9 cellular contexts compared by ENCODE assay signal in the genomic region with DNA sequence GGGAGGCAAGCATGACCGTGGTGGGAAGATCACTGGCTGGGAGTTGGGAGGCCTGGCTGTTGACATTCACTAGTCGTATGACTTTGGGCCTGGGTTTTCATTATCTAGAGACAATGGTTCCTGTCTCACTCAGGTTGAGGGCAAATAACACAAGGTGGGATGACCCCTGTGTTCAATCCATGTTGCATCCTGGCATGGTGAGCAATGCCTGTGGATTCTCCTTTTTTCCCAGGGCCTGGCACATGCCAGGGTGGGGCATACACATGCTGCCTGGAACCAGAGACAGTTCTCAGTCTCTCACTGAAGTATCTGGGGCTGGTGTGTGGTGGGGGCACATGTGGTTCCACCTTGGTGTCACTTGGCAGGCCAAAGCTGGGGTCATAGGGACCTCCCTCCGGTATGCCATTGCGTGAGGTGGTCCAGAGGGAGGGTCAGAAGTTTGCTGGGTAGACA. TPM values are rescaled to one million over a fixed set of nuclear protein-coding genes. Genes with fewer than 3 reads are reported as not detected.
DNase-seq lines count a peak whose midpoint lies in the region; ATAC-seq and TF ChIP-seq lines count a peak whose summit lies in the region.
"Had no signal": no experiment of that assay in that cellular context is flagged by ENCODE, and none has a peak within 500 bp of the region (broad histone marks: within the 10 kb centered on the region; RNA-seq: fewer than 3 reads in every experiment).

No MANE protein-coding gene starts in this region.

- peaks cover 13% of the 10 kb centered on the region for H3F3A ChIP-seq in SK-N-SH (replicated peaks; ENCODE audit: insufficient read depth)

- TF ChIP-seq RAD21 in SK-N-SH (IDR thresholded peaks at IDR 0.05; ENCODE audit: low read length) = no peak
- no peak for TF ChIP-seq RAD21 in liver (IDR thresholded peaks at IDR 0.05)

- POLR2A ChIA-PET in SK-N-SH (lab: Yijun Ruan, JAX) = interaction anchor here (1.8 kb wide), 1 partner anchor 45 kb away, joined by 7 read pairs; no protein-coding TSS in a partner anchor

- peak overlapping the region in 1 of 2 experiments; percentile 26; a peak in 2 of 4 replicates for H3K4me3 ChIP-seq in SK-N-SH (ENCODE audit: low read depth in 2 of 2, low read length in 1 of 2)
- H3K4me3 ChIP-seq in liver (ENCODE audit: low read depth in 1 of 3, low read length in 3 of 3) = no peak overlapping the region

- WGBS in SK-N-SH (ENCODE audit: low lambda C conversion rate) = 94% methylated on average over 4 of the region's 4 CpGs
- 37 to 58% (median 53%) methylated on average over 4 of the region's 4 CpGs for WGBS in adipose tissue, 3 donors
- 80% methylated on average over 4 of the region's 4 CpGs for WGBS in liver

- TF ChIP-seq CTCF in SK-N-SH (IDR thresholded peaks at IDR 0.05) (no peak), liver (IDR thresholded peaks at IDR 0.05; ENCODE audit: low read depth, low read length, missing input control) (no peak)

- DNase-seq in SK-N-SH (no peak), substantia nigra (lab: John Stamatoyannopoulos, UW) (peak in 6 of 49 donors; percentile 32 to 73 (median 56))
- DNase-seq: 8988T had no signal

- peaks cover 60% of the 10 kb centered on the region; the same call in 1 of the 2 replicates for H3K79me2 ChIP-seq in SK-N-SH (ENCODE audit: insufficient read depth)

- 0 out of 2 replicates have a peak, but pooled peaks cover 3% of the 10 kb centered on the region for H4K20me1 ChIP-seq in SK-N-SH (ENCODE audit: insufficient read depth)

- H3K4me2 ChIP-seq in SK-N-SH = peak overlapping the region; percentile 81

- no peak for ATAC-seq in SK-N-SH treated with all-trans-retinoic acid at 6 μM for 48 hours
- no peak for ATAC-seq in HG03159 (IDR thresholded peaks at IDR 0.05; ENCODE audit: unreplicated experiment)
- ATAC-seq in HG03460 (IDR thresholded peaks at IDR 0.05; ENCODE audit: unreplicated experiment) = no peak
- ATAC-seq in GM19035 (IDR thresholded peaks at IDR 0.05; ENCODE audit: unreplicated experiment) = no peak

- no peaks in the 10 kb centered on the region for H3K36me3 ChIP-seq in SK-N-SH (replicated peaks in 1 of 2; ENCODE audit: control insufficient read depth in 1 of 2, insufficient read depth in 2 of 2, low read length in 1 of 2)
- H3K36me3 ChIP-seq in liver (ENCODE audit: control insufficient read depth in 4 of 4, insufficient read depth in 3 of 4, low read depth in 1 of 4, low read length in 3 of 4) = no peaks in the 10 kb centered on the region

- no peaks in the 10 kb centered on the region for H3K9me3 ChIP-seq in SK-N-SH
- H3K9me3 ChIP-seq in liver (ENCODE audit: control insufficient read depth in 4 of 4, low read length in 3 of 4) = no peaks in the 10 kb centered on the region

- peak overlapping the region; percentile 64 for H3K9ac ChIP-seq in SK-N-SH
- H3K9ac ChIP-seq in liver (ENCODE audit: low read depth in 1 of 2, low read length in 2 of 2) = no peak overlapping the region

- TF ChIP-seq EP300 in SK-N-SH (IDR thresholded peaks at IDR 0.05; ENCODE audit: borderline replicate concordance in 1 of 2, low read depth in 1 of 2, low read length in 1 of 2) = no peak

- no peak overlapping the region for H2AFZ ChIP-seq in SK-N-SH (ENCODE audit: low read depth)

- H3K4me1 ChIP-seq in SK-N-SH (ENCODE audit: control insufficient read depth in 1 of 2, insufficient read depth in 2 of 2, low read depth in 1 of 2, low read length in 1 of 2) (peaks cover 63 to 80% of the 10 kb centered on the region in 2 experiments), liver (ENCODE audit: control insufficient read depth in 4 of 4, insufficient read depth in 4 of 4, low read length in 3 of 4) (peaks cover 20 to 74% (median 54%) of the 10 kb centered on the region in 4 donors)

- H3K27me3 ChIP-seq in SK-N-SH (ENCODE audit: insufficient read depth) (no peaks in the 10 kb centered on the region), liver (ENCODE audit: control insufficient read depth in 4 of 4, insufficient read depth in 4 of 4, low read length in 3 of 4) (no peaks in the 10 kb centered on the region)

- H3K27ac ChIP-seq in SK-N-SH (ENCODE audit: low read depth in 2 of 2, low read length in 1 of 2) = peak overlapping the region; percentile 72 to 93
- peak overlapping the region; percentile 40 for H3K27ac ChIP-seq in adipose tissue (ENCODE audit: low read depth, low read length)
- H3K27ac ChIP-seq in liver (ENCODE audit: low read depth in 1 of 2, low read length in 2 of 2) = peak overlapping the region; percentile 1 to 36
- peak overlapping the region; percentile 100 for H3K27ac ChIP-seq in substantia nigra (ENCODE audit: low read depth, low read length, poor library complexity, severe bottlenecking)

- H3K9me2 ChIP-seq in SK-N-SH = no peaks in the 10 kb centered on the region

- CTCF ChIA-PET in SK-N-SH (lab: Yijun Ruan, JAX) = interaction anchor here (9.3 to 12.8 kb wide), 2 partner anchors 16 to 44 kb away, joined by 100 read pairs; no protein-coding TSS in a partner anchor

TF ChIP-seq in SK-N-SH, 30 proteins besides CTCF, POLR2A, EP300 and RAD21:
- TF ChIP-seq, protein P1, sequence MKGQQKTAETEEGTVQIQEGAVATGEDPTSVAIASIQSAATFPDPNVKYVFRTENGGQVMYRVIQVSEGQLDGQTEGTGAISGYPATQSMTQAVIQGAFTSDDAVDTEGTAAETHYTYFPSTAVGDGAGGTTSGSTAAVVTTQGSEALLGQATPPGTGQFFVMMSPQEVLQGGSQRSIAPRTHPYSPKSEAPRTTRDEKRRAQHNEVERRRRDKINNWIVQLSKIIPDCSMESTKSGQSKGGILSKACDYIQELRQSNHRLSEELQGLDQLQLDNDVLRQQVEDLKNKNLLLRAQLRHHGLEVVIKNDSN (IDR thresholded peaks at IDR 0.05; ENCODE audit: borderline replicate concordance, low read depth) = no peak

TF ChIP-seq in SK-N-SH treated with all-trans-retinoic acid at 6 μM for 48 hours, 23 proteins besides CTCF, POLR2A, EP300 and RAD21:
- no peak for TF ChIP-seq ZC3H10 (CRISPR knock-in tag; IDR thresholded peaks at IDR 0.05)

TF ChIP-seq in liver, 16 proteins besides CTCF, POLR2A, EP300 and RAD21 (continues in another document):
- TF ChIP-seq TAF1 (conservative IDR thresholded peaks at IDR 0.05) (no peak), MAX (IDR thresholded peaks at IDR 0.05) (no peak), NR2F2 (IDR thresholded peaks at IDR 0.05) (no peak), RXRA (IDR thresholded peaks at IDR 0.05) (no peak), EGR1 (IDR thresholded peaks at IDR 0.05; ENCODE audit: low read depth in 2 of 2) (no peak), SP1 (IDR thresholded peaks at IDR 0.05) (no peak), HNF4G (IDR thresholded peaks at IDR 0.05) (no peak)

RNA-seq across cellular contexts. Expression of gene THRA, which starts 5.4 kb away (rescaled TPM):
- polyA plus RNA-seq in SK-N-SH (2012; rRNA removed) (20.1 and 23.1 TPM in 2 replicates), adipose tissue (10 to 100 TPM; 22.5 to 64.0 (median 60.6) TPM), liver (1 to 10 TPM; 3.2 to 6.3 TPM)
- 13.0 and 18.1 TPM in 2 replicates for polyA plus RNA-seq in SK-N-SH (2012; cell fraction: cytosol; rRNA removed)
- polyA plus RNA-seq in SK-N-SH (2012; cell fraction: nucleus; rRNA removed) = 13.7 and 14.4 TPM in 2 replicates
- total RNA-seq in liver = 10 to 100 TPM in 1 of 2 donors, 1 to 10 TPM in 1; 8.5 to 10.3 TPM

RNA-seq across cellular contexts. Expression of gene MED24, which starts 13.9 kb away (rescaled TPM):
- polyA plus RNA-seq in SK-N-SH (2012; rRNA removed) (62.8 and 64.5 TPM in 2 replicates), adipose tissue (10 to 100 TPM; 29.2 to 55.6 (median 41.2) TPM), liver (10 to 100 TPM; 19.2 to 27.2 TPM)
- 32.9 and 39.9 TPM in 2 replicates for polyA plus RNA-seq in SK-N-SH (2012; cell fraction: cytosol; rRNA removed)
- polyA plus RNA-seq in SK-N-SH (2012; cell fraction: nucleus; rRNA removed) = 178 and 231 TPM in 2 replicates
- 10 to 100 TPM; 31.0 to 37.1 TPM for total RNA-seq in liver

RNA-seq across cellular contexts. Expression of gene NR1D1, which starts 32.2 kb away (rescaled TPM):
- polyA plus RNA-seq in SK-N-SH (2012; rRNA removed) = 2.1 and 6.5 TPM in 2 replicates
- 3.9 and 6.0 TPM in 2 replicates for polyA plus RNA-seq in SK-N-SH (2012; cell fraction: cytosol; rRNA removed)
- polyA plus RNA-seq in SK-N-SH (2012; cell fraction: nucleus; rRNA removed) = 16.9 and 17.9 TPM in 2 replicates
- 10 to 100 TPM in 2 of 3 donors, 1 to 10 TPM in 1; 7.3 to 20.7 (median 15.0) TPM for polyA plus RNA-seq in adipose tissue
- 1 to 10 TPM in 1 of 2 donors, under 1 TPM in 1; 0.84 to 2.3 TPM for total RNA-seq in liver
- 10 to 100 TPM in 1 of 2 donors, 1 to 10 TPM in 1; 8.8 to 13.7 TPM for polyA plus RNA-seq in liver

RNA-seq across cellular contexts. Expression of gene CSF3, which starts 52.9 kb away (rescaled TPM):
- polyA plus RNA-seq in SK-N-SH (2012; rRNA removed) (not detected in 2 replicates), adipose tissue (10 to 100 TPM in 1 of 3 donors, 1 to 10 TPM in 1, under 1 TPM in 1; 0.75 to 91.0 (median 4.4) TPM), liver (not detected)
- 0.03 TPM in 1 of 2 replicates, not detected in the other for polyA plus RNA-seq in SK-N-SH (2012; cell fraction: cytosol; rRNA removed)
- polyA plus RNA-seq in SK-N-SH (2012; cell fraction: nucleus; rRNA removed) = not detected in 2 replicates
- total RNA-seq in liver = not detected

RNA-seq across cellular contexts. Expression of gene MSL1, which starts 53.6 kb away (rescaled TPM):
- polyA plus RNA-seq in SK-N-SH (2012; rRNA removed) (30.2 and 39.8 TPM in 2 replicates), adipose tissue (10 to 100 TPM; 33.8 to 88.4 (median 62.1) TPM), liver (10 to 100 TPM in 1 of 2 donors, 1 to 10 TPM in 1; 7.9 to 23.1 TPM)
- 32.5 and 37.5 TPM in 2 replicates for polyA plus RNA-seq in SK-N-SH (2012; cell fraction: cytosol; rRNA removed)
- 55.2 and 97.3 TPM in 2 replicates for polyA plus RNA-seq in SK-N-SH (2012; cell fraction: nucleus; rRNA removed)
- 10 to 100 TPM; 24.0 to 43.7 TPM for total RNA-seq in liver

Comparison
In these comparisons a context has a peak if more than half of its experiments do, and no peak if none do; other contexts are left out.
1. H3K27ac ChIP-seq: peak in every context shown above with its lines; median percentile 100 in substantia nigra; 82 in SK-N-SH; 40 in adipose tissue; 18 in liver.